Comparison of ENCODE assay signal across 22 cellular contexts in genomic region chr16:88548131-88548874, GRCh38.
"Had no signal": no experiment of that assay in that cellular context is flagged by ENCODE, and none has a peak within 500 bp of the region (broad histone marks: within the 10 kb centered on the region; RNA-seq: fewer than 3 reads in every experiment).

No MANE protein-coding gene starts in this region.

- FAIRE-seq: endothelial cell of umbilical vein, kidney, TTC549 had no signal

- H3K4me3 Mint-ChIP-seq: activated CD8-positive, alpha-beta T cell treated with anti-CD3 and anti-CD28 coated beads for 36 hours; activated naive CD8-positive, alpha-beta T cell; naive thymus-derived CD4-positive, alpha-beta T cell; stimulated activated naive CD8-positive, alpha-beta T cell treated with anti-CD3 and anti-CD28 coated beads, Interleukin-15, Interleukin-2, amounts not matched to agents 100 ng/mL and 50 ng/mL, for 24 hours; T-helper 17 cell; type B pancreatic cell; WTC11 had no signal

- H3K27me3 Mint-ChIP-seq: activated CD8-positive, alpha-beta T cell treated with anti-CD3 and anti-CD28 coated beads for 36 hours had no signal

- DNase-seq: activated CD4-positive, alpha-beta T cell treated with anti-CD3 and anti-CD28 coated beads for 4 hours; activated CD8-positive, alpha-beta memory T cell treated with anti-CD3 and anti-CD28 coated beads, Interleukin-2, amount 50 U/mL, for 4 hours; activated CD8-positive, alpha-beta T cell treated with anti-CD3 and anti-CD28 coated beads for 36 hours; activated gamma-delta T cell treated with Interleukin-2 at 50 U/mL for 16 hours; amniotic stem cell; caudate nucleus; esophagus squamous epithelium; hippocampal formation; kidney; left lung; mucosa of descending colon; naive thymus-derived CD4-positive, alpha-beta T cell; stimulated activated CD4-positive, alpha-beta T cell treated with anti-CD3 and anti-CD28 coated beads, Interleukin-4, amount 100 ng/mL, for 24 hours; T-helper 17 cell had no signal

- H3K4me3 ChIP-seq: coronary artery, esophagus squamous epithelium, left lung, mucosa of descending colon, skin epidermis had no signal

- ATAC-seq: activated CD8-positive, alpha-beta T cell treated with anti-CD3 and anti-CD28 coated beads for 36 hours; left lung; mucosa of descending colon; naive thymus-derived CD4-positive, alpha-beta T cell; T-helper 17 cell; WTC11 had no signal

- H3K27ac ChIP-seq: coronary artery, esophagus squamous epithelium, left lung, skin epidermis had no signal

- H3K27ac Mint-ChIP-seq: activated CD8-positive, alpha-beta T cell treated with anti-CD3 and anti-CD28 coated beads for 36 hours; activated naive CD8-positive, alpha-beta T cell; stimulated activated naive CD8-positive, alpha-beta T cell treated with anti-CD3 and anti-CD28 coated beads, Interleukin-15, Interleukin-2, amounts not matched to agents 100 ng/mL and 50 ng/mL, for 24 hours; T-helper 17 cell; type B pancreatic cell; WTC11 had no signal

- H3K36me3 Mint-ChIP-seq: type B pancreatic cell had no signal

- H3K36me3 ChIP-seq: esophagus squamous epithelium, left lung had no signal
